Comparison of ENCODE assay signal across 10 cellular contexts in genomic region chr5:113166710-113167366, GRCh38.
A peak's percentile ranks its signal among the peaks of the same experiment; 100 is the strongest.
DNase-seq lines count a peak whose midpoint lies in the region; ATAC-seq and TF ChIP-seq lines count a peak whose summit lies in the region.
"Had no signal": no experiment of that assay in that cellular context is flagged by ENCODE, and none has a peak within 500 bp of the region (broad histone marks: within the 10 kb centered on the region; RNA-seq: fewer than 3 reads in every experiment).

No MANE protein-coding gene starts in this region.

- TF ChIP-seq CTCF in HFFc6 (IDR thresholded peaks at IDR 0.05) (no peak), fibroblast of the aortic adventitia (IDR thresholded peaks at IDR 0.05; ENCODE audit: insufficient read depth, low read length) (no peak)

- H3K9me3 Mint-ChIP-seq in HFFc6, result no peaks in the 10 kb centered on the region
- H3K9me3 Mint-ChIP-seq: activated naive CD4-positive, alpha-beta T cell treated with anti-CD3 and anti-CD28 coated beads for 36 hours had no signal

- H3K4me1 Mint-ChIP-seq in HFFc6 (ENCODE audit: low read depth), result peaks cover 33% of the 10 kb centered on the region

- peak overlapping the region; percentile 74 for H3K4me3 Mint-ChIP-seq in HFFc6
- H3K4me3 Mint-ChIP-seq: activated naive CD4-positive, alpha-beta T cell treated with anti-CD3 and anti-CD28 coated beads for 36 hours had no signal

- intact Hi-C loops in left ventricle myocardium superior (cut with micrococcal nuclease), result no loop called here

- H3K27me3 ChIP-seq in H7 (ENCODE audit: control insufficient read depth, insufficient read depth, low read length), result no peaks in the 10 kb centered on the region
- H3K27me3 ChIP-seq: esophagus muscularis mucosa had no signal

- H3K4me3 ChIP-seq in fibroblast of the aortic adventitia (ENCODE audit: low read depth, low read length) (no peak overlapping the region), skin epidermis (no peak overlapping the region), H7 (ENCODE audit: insufficient read depth, low read depth, low read length) (no peak overlapping the region)
- H3K4me3 ChIP-seq: esophagus muscularis mucosa had no signal

- peaks cover 13% of the 10 kb centered on the region for H3K27me3 Mint-ChIP-seq in HFFc6 (ENCODE audit: insufficient read depth)

- DNase-seq in HFFc6, result peak; percentile 90
- peak; percentile 51 for DNase-seq in T1000 (lab: John Stamatoyannopoulos, UW)
- peak; percentile 66 for DNase-seq in fibroblast of the aortic adventitia (ENCODE audit: low read depth)
- no peak for DNase-seq in HUDEP-2 (lab: John Stamatoyannopoulos, UW; ENCODE audit: unreplicated experiment in 76 of 76)
- no peak for DNase-seq in H7
- no peak for DNase-seq in left ventricle myocardium superior
- DNase-seq: activated CD4-positive, CD25-positive, alpha-beta regulatory T cell treated with anti-CD3 and anti-CD28 coated beads, Interleukin-2, amount 50 U/mL, for 72 hours; activated naive CD4-positive, alpha-beta T cell treated with anti-CD3 and anti-CD28 coated beads for 36 hours had no signal

- H3K27ac ChIP-seq in skin epidermis, result peak overlapping the region in 15 of 21 experiments; percentile 13 to 79 (median 51)
- H3K27ac ChIP-seq: esophagus muscularis mucosa had no signal

- H3K27ac Mint-ChIP-seq in HFFc6, result peak overlapping the region; percentile 83
- H3K27ac Mint-ChIP-seq: activated naive CD4-positive, alpha-beta T cell treated with anti-CD3 and anti-CD28 coated beads for 36 hours had no signal

- no peaks in the 10 kb centered on the region for H3K36me3 ChIP-seq in H7 (replicated peaks; ENCODE audit: control insufficient read depth, insufficient read depth, low read length)
- H3K36me3 ChIP-seq: esophagus muscularis mucosa had no signal

- no peaks in the 10 kb centered on the region for H3K36me3 Mint-ChIP-seq in HFFc6 (ENCODE audit: low read depth)

- no peak for ATAC-seq in left ventricle myocardium superior

Comparison
In these comparisons a context has a peak if more than half of its experiments do, and no peak if none do; other contexts are left out.
1. DNase-seq: peak in HFFc6 (single experiment), T1000 (single experiment) and fibroblast of the aortic adventitia (single experiment); none in HUDEP-2 (0 of 76), H7 (single experiment) and left ventricle myocardium superior (single experiment).